In genomic region chr12:116799955-116800354, GRCh38 we compare ENCODE assay signal across 21 cellular contexts.
"Had no signal": no experiment of that assay in that cellular context is flagged by ENCODE, and none has a peak within 500 bp of the region (broad histone marks: within the 10 kb centered on the region; RNA-seq: fewer than 3 reads in every experiment).

No MANE protein-coding gene starts in this region.

- H3K36me3 ChIP-seq: heart right ventricle, neutrophil, spleen, upper lobe of left lung, uterus had no signal

- H3K9me3 ChIP-seq: neutrophil had no signal

- H3K4me3 ChIP-seq: heart right ventricle, mucosa of descending colon, psoas muscle, spleen, tibial artery, upper lobe of left lung, uterus had no signal

- H3K27ac ChIP-seq: heart right ventricle, neutrophil, psoas muscle, spleen, tibial artery, upper lobe of left lung, uterus had no signal

- H3K27me3 ChIP-seq: heart right ventricle, neutrophil, spleen, tibial artery, upper lobe of left lung, uterus had no signal

- H3K4me1 ChIP-seq: heart right ventricle, psoas muscle, tibial artery, upper lobe of left lung, uterus had no signal

- H3K27me3 Mint-ChIP-seq: naive thymus-derived CD8-positive, alpha-beta T cell; stimulated activated memory B cell treated with anti-CD40 and anti-IgM and Interleukin-4, amounts not matched to agents 10 μg/mL and 1 μg/mL and 100 μg/mL, for 72 hours; stimulated activated naive CD8-positive, alpha-beta T cell treated with anti-CD3 and anti-CD28 coated beads, Interleukin-15, Interleukin-2, amounts not matched to agents 100 ng/mL and 50 ng/mL, for 24 hours had no signal

- DNase-seq: dermis blood vessel endothelial cell; erythroblast; heart right ventricle; hypothalamus; kidney glomerular epithelial cell; mammary epithelial cell; mucosa of descending colon; naive thymus-derived CD8-positive, alpha-beta T cell; psoas muscle; retina; spleen; stimulated activated CD4-positive, alpha-beta T cell treated with anti-CD3 and anti-CD28 coated beads, Interleukin-15, amount 100 ng/mL, for 24 hours; stimulated activated CD4-positive, alpha-beta T cell treated with anti-CD3 and anti-CD28 coated beads, Interleukin-1b, Interleukin-23, amount 100 ng/mL, for 48 hours; stimulated activated CD4-positive, alpha-beta T cell treated with anti-CD3 and anti-CD28 coated beads, Interleukin-4, amount 100 ng/mL, for 24 hours; tibial artery; upper lobe of left lung; uterus had no signal

- ATAC-seq: heart right ventricle; mucosa of descending colon; naive thymus-derived CD8-positive, alpha-beta T cell; psoas muscle; sciatic nerve; stimulated activated memory B cell treated with anti-CD40 and anti-IgM and Interleukin-4, amounts not matched to agents 10 μg/mL and 1 μg/mL and 100 μg/mL, for 72 hours had no signal

- H3K27ac Mint-ChIP-seq: stimulated activated naive CD8-positive, alpha-beta T cell treated with anti-CD3 and anti-CD28 coated beads, Interleukin-15, Interleukin-2, amounts not matched to agents 100 ng/mL and 50 ng/mL, for 24 hours had no signal

- H3K4me3 Mint-ChIP-seq: naive thymus-derived CD8-positive, alpha-beta T cell; stimulated activated memory B cell treated with anti-CD40 and anti-IgM and Interleukin-4, amounts not matched to agents 10 μg/mL and 1 μg/mL and 100 μg/mL, for 72 hours; stimulated activated naive CD8-positive, alpha-beta T cell treated with anti-CD3 and anti-CD28 coated beads, Interleukin-15, Interleukin-2, amounts not matched to agents 100 ng/mL and 50 ng/mL, for 24 hours had no signal
